In genomic region chr7:32494946-32495297, GRCh38 we compare ENCODE assay signal across 1 cellular context.
TF ChIP-seq lines count a peak whose summit lies in the region.

No MANE protein-coding gene starts in this region.

TF ChIP-seq in HepG2, 621 proteins besides CTCF, POLR2A, EP300 and RAD21 (continued from another document and continues in another):
- TF ChIP-seq PPARG (CRISPR knock-in tag; conservative IDR thresholded peaks at IDR 0.05): 0 out of 2 replicates have a peak, but pooled peaks have one; percentile 11
- peak; percentile 69; the same call in 1 of the 2 replicates for TF ChIP-seq SIN3A (IDR thresholded peaks at IDR 0.05; ENCODE audit: borderline replicate concordance, low read depth, low read length)
- no peak for TF ChIP-seq HOXA3 (CRISPR knock-in tag; IDR thresholded peaks at IDR 0.05)
- TF ChIP-seq ZNF180 (CRISPR knock-in tag; IDR thresholded peaks at IDR 0.05; ENCODE audit: borderline replicate concordance, low read depth): no peak
- TF ChIP-seq CAMTA2 (CRISPR knock-in tag; IDR thresholded peaks at IDR 0.05; ENCODE audit: borderline replicate concordance): no peak
- TF ChIP-seq TEAD3 (CRISPR knock-in tag; optimal IDR thresholded peaks at IDR 0.05; ENCODE audit: borderline replicate concordance): no peak
- no peak for TF ChIP-seq HCFC1 (IDR thresholded peaks at IDR 0.05; ENCODE audit: low read depth, low read length)
- TF ChIP-seq ZBTB4 (CRISPR knock-in tag; IDR thresholded peaks at IDR 0.05; ENCODE audit: borderline replicate concordance): no peak
- peak; percentile 82 for TF ChIP-seq NAIF1 (CRISPR knock-in tag; IDR thresholded peaks at IDR 0.05; ENCODE audit: borderline replicate concordance)
- no peak for TF ChIP-seq HDAC2 (CRISPR knock-in tag; IDR thresholded peaks at IDR 0.05)
- no peak for TF ChIP-seq KDM4B (CRISPR knock-in tag; IDR thresholded peaks at IDR 0.05)
- TF ChIP-seq ZNF274 (CRISPR knock-in tag; IDR thresholded peaks at IDR 0.05): no peak
- TF ChIP-seq SRSF4 (IDR thresholded peaks at IDR 0.05; ENCODE audit: low read depth, low read length, poor library complexity, severe bottlenecking): no peak
- no peak for TF ChIP-seq ATF6 (CRISPR knock-in tag; conservative IDR thresholded peaks at IDR 0.05)
- TF ChIP-seq ZNF800 (CRISPR knock-in tag; IDR thresholded peaks at IDR 0.05): no peak
- TF ChIP-seq AGO1 (IDR thresholded peaks at IDR 0.05; ENCODE audit: low read depth, low read length, poor library complexity, severe bottlenecking): no peak
- TF ChIP-seq ATF5 (CRISPR knock-in tag; IDR thresholded peaks at IDR 0.05; ENCODE audit: low read depth): no peak
- TF ChIP-seq SKI (IDR thresholded peaks at IDR 0.05; ENCODE audit: partially characterized antibody): no peak
- TF ChIP-seq HOXA5 (CRISPR knock-in tag; IDR thresholded peaks at IDR 0.05): no peak
- no peak for TF ChIP-seq ZNF768 (CRISPR knock-in tag; IDR thresholded peaks at IDR 0.05)
- TF ChIP-seq BRF2 (CRISPR knock-in tag; IDR thresholded peaks at IDR 0.05): no peak
- TF ChIP-seq TIGD3 (CRISPR knock-in tag; IDR thresholded peaks at IDR 0.05; ENCODE audit: borderline replicate concordance): no peak
- TF ChIP-seq ZNF207 (IDR thresholded peaks at IDR 0.05; ENCODE audit: borderline replicate concordance): no peak
- no peak; the same call in 1 of the 2 replicates for TF ChIP-seq KAT8 (CRISPR knock-in tag; IDR thresholded peaks at IDR 0.05)
- no peak for TF ChIP-seq TCF7 (IDR thresholded peaks at IDR 0.05; ENCODE audit: low read depth)
- TF ChIP-seq REXO4 (CRISPR knock-in tag; IDR thresholded peaks at IDR 0.05; ENCODE audit: borderline replicate concordance): no peak
- no peak for TF ChIP-seq SYNCRIP (IDR thresholded peaks at IDR 0.05; ENCODE audit: insufficient read depth, low read depth, low read length)
- TF ChIP-seq MLLT10 (CRISPR knock-in tag; IDR thresholded peaks at IDR 0.05): no peak
- TF ChIP-seq ZNF280B (CRISPR knock-in tag; IDR thresholded peaks at IDR 0.05; ENCODE audit: borderline replicate concordance): no peak
- peak; percentile 30; the same call in 1 of the 2 replicates for TF ChIP-seq KDM5A (IDR thresholded peaks at IDR 0.05; ENCODE audit: borderline replicate concordance, low read length)
- no peak for TF ChIP-seq ZMYM2 (CRISPR knock-in tag; IDR thresholded peaks at IDR 0.05)
- no peak for TF ChIP-seq IKZF4 (CRISPR knock-in tag; IDR thresholded peaks at IDR 0.05; ENCODE audit: borderline replicate concordance, low read depth, not compliant biosample characterization)
- TF ChIP-seq ZNF678 (CRISPR knock-in tag; IDR thresholded peaks at IDR 0.05): no peak
- no peak for TF ChIP-seq MZF1 (CRISPR knock-in tag; IDR thresholded peaks at IDR 0.05; ENCODE audit: borderline replicate concordance)
- peak; percentile 4 for TF ChIP-seq ZNF18 (CRISPR knock-in tag; IDR thresholded peaks at IDR 0.05; ENCODE audit: insufficient replicate concordance)
- TF ChIP-seq MED1 (CRISPR knock-in tag; IDR thresholded peaks at IDR 0.05): no peak
- no peak for TF ChIP-seq ZC3H4 (CRISPR knock-in tag; IDR thresholded peaks at IDR 0.05; ENCODE audit: borderline replicate concordance)
- TF ChIP-seq PAXIP1 (CRISPR knock-in tag; conservative IDR thresholded peaks at IDR 0.05): no peak
- no peak for TF ChIP-seq PATZ1 (CRISPR knock-in tag; IDR thresholded peaks at IDR 0.05)
- no peak; the same call in 1 of the 2 replicates for TF ChIP-seq MIER3 (CRISPR knock-in tag; IDR thresholded peaks at IDR 0.05; ENCODE audit: borderline replicate concordance)
- no peak for TF ChIP-seq HNRNPL (IDR thresholded peaks at IDR 0.05; ENCODE audit: low read depth, low read length)
- no peak for TF ChIP-seq ZKSCAN1 (IDR thresholded peaks at IDR 0.05; ENCODE audit: low read length)
- TF ChIP-seq ASH2L (IDR thresholded peaks at IDR 0.05; ENCODE audit: insufficient read length, low read depth, low read length): peak; percentile 56
- 0 out of 2 replicates have a peak, but pooled peaks have one; percentile 10 for TF ChIP-seq KMT2B (CRISPR knock-in tag; IDR thresholded peaks at IDR 0.05)
- no peak for TF ChIP-seq NFRKB (IDR thresholded peaks at IDR 0.05)
- TF ChIP-seq EEA1 (CRISPR knock-in tag; IDR thresholded peaks at IDR 0.05; ENCODE audit: borderline replicate concordance): no peak
